ENCODE assay signal across 1 cellular context in the genomic region with DNA sequence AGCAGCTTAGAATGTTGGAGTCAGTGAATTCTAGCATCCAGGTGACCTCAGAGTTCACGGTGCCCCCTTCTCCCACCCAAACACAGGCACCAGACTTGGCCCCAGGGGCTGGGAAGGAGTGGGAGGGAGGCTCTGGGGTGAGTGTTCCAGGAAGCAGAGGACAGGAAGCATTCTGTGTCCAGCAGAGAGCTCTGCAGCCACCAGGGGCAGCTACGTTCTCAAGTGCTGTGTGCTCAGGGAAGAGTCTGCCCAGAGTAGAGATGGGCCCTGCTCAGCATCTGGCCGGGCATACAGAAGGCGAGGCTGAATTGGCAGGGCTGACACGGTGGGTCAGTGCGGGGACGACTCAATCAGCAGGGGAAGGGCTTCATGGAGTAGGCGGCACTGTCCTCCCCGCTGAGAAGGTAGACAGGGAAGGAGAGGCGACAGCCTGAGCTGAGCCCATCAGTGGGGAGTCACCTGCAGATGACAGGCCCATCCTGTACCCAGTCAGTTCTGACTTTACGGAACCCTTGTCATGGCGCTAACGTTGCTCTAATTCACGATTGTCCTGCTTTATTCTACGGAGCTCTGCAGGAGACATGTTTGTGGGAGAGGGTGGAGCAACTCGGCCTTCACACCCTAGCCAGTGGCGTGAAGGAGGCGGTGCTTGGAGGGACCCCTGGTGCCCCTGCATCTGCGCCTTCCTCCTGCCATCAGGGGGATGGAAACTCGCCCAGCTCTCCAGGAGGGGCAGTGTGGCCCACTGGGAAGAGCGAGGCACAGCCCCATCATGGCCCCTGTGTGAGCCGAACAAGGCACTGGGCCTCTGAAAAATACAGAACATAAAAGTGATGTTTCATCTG.
TF ChIP-seq lines count a peak whose summit lies in the region.

No MANE protein-coding gene starts in this region.

TF ChIP-seq in HCT116, 20 proteins besides CTCF, POLR2A, EP300 and RAD21 (continued from another document):
- TF ChIP-seq, protein P1, sequence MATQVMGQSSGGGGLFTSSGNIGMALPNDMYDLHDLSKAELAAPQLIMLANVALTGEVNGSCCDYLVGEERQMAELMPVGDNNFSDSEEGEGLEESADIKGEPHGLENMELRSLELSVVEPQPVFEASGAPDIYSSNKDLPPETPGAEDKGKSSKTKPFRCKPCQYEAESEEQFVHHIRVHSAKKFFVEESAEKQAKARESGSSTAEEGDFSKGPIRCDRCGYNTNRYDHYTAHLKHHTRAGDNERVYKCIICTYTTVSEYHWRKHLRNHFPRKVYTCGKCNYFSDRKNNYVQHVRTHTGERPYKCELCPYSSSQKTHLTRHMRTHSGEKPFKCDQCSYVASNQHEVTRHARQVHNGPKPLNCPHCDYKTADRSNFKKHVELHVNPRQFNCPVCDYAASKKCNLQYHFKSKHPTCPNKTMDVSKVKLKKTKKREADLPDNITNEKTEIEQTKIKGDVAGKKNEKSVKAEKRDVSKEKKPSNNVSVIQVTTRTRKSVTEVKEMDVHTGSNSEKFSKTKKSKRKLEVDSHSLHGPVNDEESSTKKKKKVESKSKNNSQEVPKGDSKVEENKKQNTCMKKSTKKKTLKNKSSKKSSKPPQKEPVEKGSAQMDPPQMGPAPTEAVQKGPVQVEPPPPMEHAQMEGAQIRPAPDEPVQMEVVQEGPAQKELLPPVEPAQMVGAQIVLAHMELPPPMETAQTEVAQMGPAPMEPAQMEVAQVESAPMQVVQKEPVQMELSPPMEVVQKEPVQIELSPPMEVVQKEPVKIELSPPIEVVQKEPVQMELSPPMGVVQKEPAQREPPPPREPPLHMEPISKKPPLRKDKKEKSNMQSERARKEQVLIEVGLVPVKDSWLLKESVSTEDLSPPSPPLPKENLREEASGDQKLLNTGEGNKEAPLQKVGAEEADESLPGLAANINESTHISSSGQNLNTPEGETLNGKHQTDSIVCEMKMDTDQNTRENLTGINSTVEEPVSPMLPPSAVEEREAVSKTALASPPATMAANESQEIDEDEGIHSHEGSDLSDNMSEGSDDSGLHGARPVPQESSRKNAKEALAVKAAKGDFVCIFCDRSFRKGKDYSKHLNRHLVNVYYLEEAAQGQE (IDR thresholded peaks at IDR 0.05; ENCODE audit: low read depth): no peak
- TF ChIP-seq POLR2AphosphoS5 (IDR thresholded peaks at IDR 0.05; ENCODE audit: low read depth, low read length) (no peak), ZNF274 (IDR thresholded peaks at IDR 0.05; ENCODE audit: low read depth, low read length) (no peak)
